ENCODE assay signal across 23 cellular contexts in genomic region chr21:45791562-45792418, GRCh38.
"Had no signal": no experiment of that assay in that cellular context is flagged by ENCODE, and none has a peak within 500 bp of the region (broad histone marks: within the 10 kb centered on the region; RNA-seq: fewer than 3 reads in every experiment).

No MANE protein-coding gene starts in this region.

- H3K4me3 Mint-ChIP-seq: activated CD8-positive, alpha-beta memory T cell treated with anti-CD3 and anti-CD28 coated beads, Interleukin-2, amount 10 ng/mL, durations not matched to agents 7 days and 5 days; activated CD8-positive, alpha-beta T cell treated with anti-CD3 and anti-CD28 coated beads, Interleukin-2, amount 10 ng/mL, durations not matched to agents 7 days and 5 days; activated naive CD4-positive, alpha-beta T cell treated with anti-CD3 and anti-CD28 coated beads, Interleukin-2, amount 50 U/mL, for 24 hours; activated naive CD8-positive, alpha-beta T cell treated with anti-CD3 and anti-CD28 coated beads, Interleukin-2, amount 50 U/mL, for 24 hours; effector memory CD8-positive, alpha-beta T cell; nephron; WTC11 had no signal

- H3K9me3 ChIP-seq: gastroesophageal sphincter, neutrophil, right lobe of liver, tibial nerve had no signal

- ATAC-seq: activated CD8-positive, alpha-beta memory T cell treated with anti-CD3 and anti-CD28 coated beads, Interleukin-2, amount 10 ng/mL, durations not matched to agents 7 days and 5 days; activated CD8-positive, alpha-beta T cell treated with anti-CD3 and anti-CD28 coated beads, Interleukin-2, amount 10 ng/mL, durations not matched to agents 7 days and 5 days; activated naive CD8-positive, alpha-beta T cell treated with anti-CD3 and anti-CD28 coated beads, Interleukin-2, amount 50 U/mL, for 24 hours; effector memory CD8-positive, alpha-beta T cell; gastroesophageal sphincter; right lobe of liver; WTC11 had no signal

- H3K4me1 Mint-ChIP-seq: activated CD8-positive, alpha-beta memory T cell treated with anti-CD3 and anti-CD28 coated beads, Interleukin-2, amount 10 ng/mL, durations not matched to agents 7 days and 5 days; nephron; WTC11 had no signal

- DNase-seq: activated CD4-positive, alpha-beta T cell treated with anti-CD3 and anti-CD28 coated beads for 1 hour; activated CD8-positive, alpha-beta memory T cell treated with anti-CD3 and anti-CD28 coated beads, Interleukin-2, amount 10 ng/mL, durations not matched to agents 7 days and 5 days; activated CD8-positive, alpha-beta T cell treated with anti-CD3 and anti-CD28 coated beads, Interleukin-2, amount 10 ng/mL, durations not matched to agents 7 days and 5 days; activated naive CD8-positive, alpha-beta T cell treated with anti-CD3 and anti-CD28 coated beads, Interleukin-2, amount 50 U/mL, for 24 hours; activated T-cell treated with anti-CD3 and anti-CD28 coated beads, Interleukin-2, amount 50 U/mL, for 48 hours; amygdala; caudate nucleus; cortex of kidney; effector memory CD8-positive, alpha-beta T cell; erythroblast; islet precursor cell; mammary epithelial cell; right lobe of liver; stimulated activated CD4-positive, alpha-beta T cell treated with anti-CD3 and anti-CD28 coated beads, Interleukin-2, amount 100 ng/mL, for 48 hours; stimulated activated naive CD4-positive, alpha-beta T cell treated with Interleukin-2 at 50 U/mL for 16 hours; T1000 had no signal

- H3K36me3 Mint-ChIP-seq: activated CD8-positive, alpha-beta memory T cell treated with anti-CD3 and anti-CD28 coated beads, Interleukin-2, amount 10 ng/mL, durations not matched to agents 7 days and 5 days; activated naive CD4-positive, alpha-beta T cell treated with anti-CD3 and anti-CD28 coated beads, Interleukin-2, amount 50 U/mL, for 24 hours; WTC11 had no signal

- H3K27me3 Mint-ChIP-seq: activated naive CD4-positive, alpha-beta T cell treated with anti-CD3 and anti-CD28 coated beads, Interleukin-2, amount 50 U/mL, for 24 hours; activated naive CD8-positive, alpha-beta T cell treated with anti-CD3 and anti-CD28 coated beads, Interleukin-2, amount 50 U/mL, for 24 hours had no signal

- H3K27ac Mint-ChIP-seq: activated CD8-positive, alpha-beta memory T cell treated with anti-CD3 and anti-CD28 coated beads, Interleukin-2, amount 10 ng/mL, durations not matched to agents 7 days and 5 days; activated CD8-positive, alpha-beta T cell treated with anti-CD3 and anti-CD28 coated beads, Interleukin-2, amount 10 ng/mL, durations not matched to agents 7 days and 5 days; activated naive CD4-positive, alpha-beta T cell treated with anti-CD3 and anti-CD28 coated beads, Interleukin-2, amount 50 U/mL, for 24 hours; activated naive CD8-positive, alpha-beta T cell treated with anti-CD3 and anti-CD28 coated beads, Interleukin-2, amount 50 U/mL, for 24 hours; activated T-helper 2 cell treated with anti-CD3 and anti-CD28 coated beads, Interferon-gamma antibody, Interleukin-2, Interleukin-4, amounts not matched to agents 10 μg/mL and 5 μg/mL and 100 μg/mL, durations not matched to agents 14 hours and 24 hours and 36 hours; effector memory CD8-positive, alpha-beta T cell; WTC11 had no signal
